Comparison of ENCODE assay signal across 1 cellular context in genomic region chr4:143184503-143185252, GRCh38.
TF ChIP-seq lines count a peak whose summit lies in the region.

A gene with protein sequence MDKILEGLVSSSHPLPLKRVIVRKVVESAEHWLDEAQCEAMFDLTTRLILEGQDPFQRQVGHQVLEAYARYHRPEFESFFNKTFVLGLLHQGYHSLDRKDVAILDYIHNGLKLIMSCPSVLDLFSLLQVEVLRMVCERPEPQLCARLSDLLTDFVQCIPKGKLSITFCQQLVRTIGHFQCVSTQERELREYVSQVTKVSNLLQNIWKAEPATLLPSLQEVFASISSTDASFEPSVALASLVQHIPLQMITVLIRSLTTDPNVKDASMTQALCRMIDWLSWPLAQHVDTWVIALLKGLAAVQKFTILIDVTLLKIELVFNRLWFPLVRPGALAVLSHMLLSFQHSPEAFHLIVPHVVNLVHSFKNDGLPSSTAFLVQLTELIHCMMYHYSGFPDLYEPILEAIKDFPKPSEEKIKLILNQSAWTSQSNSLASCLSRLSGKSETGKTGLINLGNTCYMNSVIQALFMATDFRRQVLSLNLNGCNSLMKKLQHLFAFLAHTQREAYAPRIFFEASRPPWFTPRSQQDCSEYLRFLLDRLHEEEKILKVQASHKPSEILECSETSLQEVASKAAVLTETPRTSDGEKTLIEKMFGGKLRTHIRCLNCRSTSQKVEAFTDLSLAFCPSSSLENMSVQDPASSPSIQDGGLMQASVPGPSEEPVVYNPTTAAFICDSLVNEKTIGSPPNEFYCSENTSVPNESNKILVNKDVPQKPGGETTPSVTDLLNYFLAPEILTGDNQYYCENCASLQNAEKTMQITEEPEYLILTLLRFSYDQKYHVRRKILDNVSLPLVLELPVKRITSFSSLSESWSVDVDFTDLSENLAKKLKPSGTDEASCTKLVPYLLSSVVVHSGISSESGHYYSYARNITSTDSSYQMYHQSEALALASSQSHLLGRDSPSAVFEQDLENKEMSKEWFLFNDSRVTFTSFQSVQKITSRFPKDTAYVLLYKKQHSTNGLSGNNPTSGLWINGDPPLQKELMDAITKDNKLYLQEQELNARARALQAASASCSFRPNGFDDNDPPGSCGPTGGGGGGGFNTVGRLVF (plus strand): TSS chr4:143184917. CDS start chr4:143185451, 534 bp downstream.

TF ChIP-seq in HEK293, 187 proteins besides CTCF, POLR2A, EP300 and RAD21 (continued from another document and continues in another):
- TF ChIP-seq PRDM2 (tag by site-specific recombination; IDR thresholded peaks at IDR 0.05; ENCODE audit: borderline replicate concordance), result no peak
- TF ChIP-seq, protein P1, sequence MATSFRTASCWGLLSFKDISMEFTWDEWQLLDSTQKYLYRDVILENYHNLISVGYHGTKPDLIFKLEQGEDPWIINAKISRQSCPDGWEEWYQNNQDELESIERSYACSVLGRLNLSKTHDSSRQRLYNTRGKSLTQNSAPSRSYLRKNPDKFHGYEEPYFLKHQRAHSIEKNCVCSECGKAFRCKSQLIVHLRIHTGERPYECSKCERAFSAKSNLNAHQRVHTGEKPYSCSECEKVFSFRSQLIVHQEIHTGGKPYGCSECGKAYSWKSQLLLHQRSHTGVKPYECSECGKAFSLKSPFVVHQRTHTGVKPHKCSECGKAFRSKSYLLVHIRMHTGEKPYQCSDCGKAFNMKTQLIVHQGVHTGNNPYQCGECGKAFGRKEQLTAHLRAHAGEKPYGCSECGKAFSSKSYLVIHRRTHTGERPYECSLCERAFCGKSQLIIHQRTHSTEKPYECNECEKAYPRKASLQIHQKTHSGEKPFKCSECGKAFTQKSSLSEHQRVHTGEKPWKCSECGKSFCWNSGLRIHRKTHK (tag by site-specific recombination; IDR thresholded peaks at IDR 0.05), result no peak
- TF ChIP-seq, protein P2, sequence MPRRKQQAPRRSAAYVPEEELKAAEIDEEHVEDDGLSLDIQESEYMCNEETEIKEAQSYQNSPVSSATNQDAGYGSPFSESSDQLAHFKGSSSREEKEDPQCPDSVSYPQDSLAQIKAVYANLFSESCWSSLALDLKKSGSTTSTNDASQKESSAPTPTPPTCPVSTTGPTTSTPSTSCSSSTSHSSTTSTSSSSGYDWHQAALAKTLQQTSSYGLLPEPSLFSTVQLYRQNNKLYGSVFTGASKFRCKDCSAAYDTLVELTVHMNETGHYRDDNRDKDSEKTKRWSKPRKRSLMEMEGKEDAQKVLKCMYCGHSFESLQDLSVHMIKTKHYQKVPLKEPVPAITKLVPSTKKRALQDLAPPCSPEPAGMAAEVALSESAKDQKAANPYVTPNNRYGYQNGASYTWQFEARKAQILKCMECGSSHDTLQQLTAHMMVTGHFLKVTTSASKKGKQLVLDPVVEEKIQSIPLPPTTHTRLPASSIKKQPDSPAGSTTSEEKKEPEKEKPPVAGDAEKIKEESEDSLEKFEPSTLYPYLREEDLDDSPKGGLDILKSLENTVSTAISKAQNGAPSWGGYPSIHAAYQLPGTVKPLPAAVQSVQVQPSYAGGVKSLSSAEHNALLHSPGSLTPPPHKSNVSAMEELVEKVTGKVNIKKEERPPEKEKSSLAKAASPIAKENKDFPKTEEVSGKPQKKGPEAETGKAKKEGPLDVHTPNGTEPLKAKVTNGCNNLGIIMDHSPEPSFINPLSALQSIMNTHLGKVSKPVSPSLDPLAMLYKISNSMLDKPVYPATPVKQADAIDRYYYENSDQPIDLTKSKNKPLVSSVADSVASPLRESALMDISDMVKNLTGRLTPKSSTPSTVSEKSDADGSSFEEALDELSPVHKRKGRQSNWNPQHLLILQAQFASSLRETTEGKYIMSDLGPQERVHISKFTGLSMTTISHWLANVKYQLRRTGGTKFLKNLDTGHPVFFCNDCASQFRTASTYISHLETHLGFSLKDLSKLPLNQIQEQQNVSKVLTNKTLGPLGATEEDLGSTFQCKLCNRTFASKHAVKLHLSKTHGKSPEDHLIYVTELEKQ (tag by site-specific recombination; IDR thresholded peaks at IDR 0.05; ENCODE audit: borderline replicate concordance), result peak; percentile 17; the same call in 1 of the 2 replicates
- TF ChIP-seq ZNF174 (tag by site-specific recombination; IDR thresholded peaks at IDR 0.05), result no peak
- TF ChIP-seq ZNF121 (tag by site-specific recombination; IDR thresholded peaks at IDR 0.05), result no peak
- no peak; the same call in 1 of the 2 replicates for TF ChIP-seq ZNF600 (tag by site-specific recombination; IDR thresholded peaks at IDR 0.05)
- TF ChIP-seq ZFP69B (tag by site-specific recombination; IDR thresholded peaks at IDR 0.05), result no peak
- peak; percentile 64; the same call in 1 of the 2 replicates for TF ChIP-seq ZFP37 (tag by site-specific recombination; IDR thresholded peaks at IDR 0.05)
- TF ChIP-seq ZNF223 (tag by site-specific recombination; IDR thresholded peaks at IDR 0.05), result no peak
- TF ChIP-seq, protein P3, sequence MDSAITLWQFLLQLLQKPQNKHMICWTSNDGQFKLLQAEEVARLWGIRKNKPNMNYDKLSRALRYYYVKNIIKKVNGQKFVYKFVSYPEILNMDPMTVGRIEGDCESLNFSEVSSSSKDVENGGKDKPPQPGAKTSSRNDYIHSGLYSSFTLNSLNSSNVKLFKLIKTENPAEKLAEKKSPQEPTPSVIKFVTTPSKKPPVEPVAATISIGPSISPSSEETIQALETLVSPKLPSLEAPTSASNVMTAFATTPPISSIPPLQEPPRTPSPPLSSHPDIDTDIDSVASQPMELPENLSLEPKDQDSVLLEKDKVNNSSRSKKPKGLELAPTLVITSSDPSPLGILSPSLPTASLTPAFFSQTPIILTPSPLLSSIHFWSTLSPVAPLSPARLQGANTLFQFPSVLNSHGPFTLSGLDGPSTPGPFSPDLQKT (IDR thresholded peaks at IDR 0.05; ENCODE audit: borderline replicate concordance, low read depth, low read length), result no peak
- no peak for TF ChIP-seq PRDM4 (tag by site-specific recombination; IDR thresholded peaks at IDR 0.05)
- no peak for TF ChIP-seq KLF10 (tag by site-specific recombination; IDR thresholded peaks at IDR 0.05)
- TF ChIP-seq ZNF747 (tag by site-specific recombination; IDR thresholded peaks at IDR 0.05), result no peak
- TF ChIP-seq ZNF248 (tag by site-specific recombination; IDR thresholded peaks at IDR 0.05), result no peak
- TF ChIP-seq ZXDB (tag by site-specific recombination; IDR thresholded peaks at IDR 0.05), result peak; percentile 34; the same call in 1 of the 2 replicates
- no peak for TF ChIP-seq ZNF473 (tag by site-specific recombination; IDR thresholded peaks at IDR 0.05)
- no peak for TF ChIP-seq ZSCAN16 (tag by site-specific recombination; IDR thresholded peaks at IDR 0.05)
- no peak for TF ChIP-seq ZNF324 (tag by site-specific recombination; IDR thresholded peaks at IDR 0.05)
- no peak for TF ChIP-seq ZNF560 (tag by site-specific recombination; IDR thresholded peaks at IDR 0.05; ENCODE audit: borderline replicate concordance)
- TF ChIP-seq, protein P4, sequence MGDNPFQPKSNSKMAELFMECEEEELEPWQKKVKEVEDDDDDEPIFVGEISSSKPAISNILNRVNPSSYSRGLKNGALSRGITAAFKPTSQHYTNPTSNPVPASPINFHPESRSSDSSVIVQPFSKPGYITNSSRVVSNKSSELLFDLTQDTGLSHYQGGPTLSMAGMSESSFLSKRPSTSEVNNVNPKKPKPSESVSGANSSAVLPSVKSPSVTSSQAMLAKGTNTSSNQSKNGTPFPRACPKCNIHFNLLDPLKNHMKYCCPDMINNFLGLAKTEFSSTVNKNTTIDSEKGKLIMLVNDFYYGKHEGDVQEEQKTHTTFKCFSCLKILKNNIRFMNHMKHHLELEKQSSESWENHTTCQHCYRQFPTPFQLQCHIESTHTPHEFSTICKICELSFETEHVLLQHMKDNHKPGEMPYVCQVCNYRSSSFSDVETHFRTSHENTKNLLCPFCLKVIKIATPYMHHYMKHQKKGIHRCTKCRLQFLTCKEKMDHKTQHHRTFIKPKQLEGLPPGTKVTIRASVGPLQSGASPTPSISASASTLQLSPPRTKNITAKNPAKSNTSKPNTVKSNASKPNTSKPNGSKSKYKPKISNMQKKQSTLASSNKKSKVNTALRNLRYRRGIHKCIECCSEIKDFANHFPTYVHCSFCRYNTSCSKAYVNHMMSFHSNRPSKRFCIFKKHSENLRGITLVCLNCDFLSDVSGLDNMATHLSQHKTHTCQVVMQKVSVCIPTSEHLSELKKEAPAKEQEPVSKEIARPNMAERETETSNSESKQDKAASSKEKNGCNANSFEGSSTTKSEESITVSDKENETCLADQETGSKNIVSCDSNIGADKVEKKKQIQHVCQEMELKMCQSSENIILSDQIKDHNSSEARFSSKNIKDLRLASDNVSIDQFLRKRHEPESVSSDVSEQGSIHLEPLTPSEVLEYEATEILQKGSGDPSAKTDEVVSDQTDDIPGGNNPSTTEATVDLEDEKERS (tag by site-specific recombination; IDR thresholded peaks at IDR 0.05), result no peak
- TF ChIP-seq, protein P5, sequence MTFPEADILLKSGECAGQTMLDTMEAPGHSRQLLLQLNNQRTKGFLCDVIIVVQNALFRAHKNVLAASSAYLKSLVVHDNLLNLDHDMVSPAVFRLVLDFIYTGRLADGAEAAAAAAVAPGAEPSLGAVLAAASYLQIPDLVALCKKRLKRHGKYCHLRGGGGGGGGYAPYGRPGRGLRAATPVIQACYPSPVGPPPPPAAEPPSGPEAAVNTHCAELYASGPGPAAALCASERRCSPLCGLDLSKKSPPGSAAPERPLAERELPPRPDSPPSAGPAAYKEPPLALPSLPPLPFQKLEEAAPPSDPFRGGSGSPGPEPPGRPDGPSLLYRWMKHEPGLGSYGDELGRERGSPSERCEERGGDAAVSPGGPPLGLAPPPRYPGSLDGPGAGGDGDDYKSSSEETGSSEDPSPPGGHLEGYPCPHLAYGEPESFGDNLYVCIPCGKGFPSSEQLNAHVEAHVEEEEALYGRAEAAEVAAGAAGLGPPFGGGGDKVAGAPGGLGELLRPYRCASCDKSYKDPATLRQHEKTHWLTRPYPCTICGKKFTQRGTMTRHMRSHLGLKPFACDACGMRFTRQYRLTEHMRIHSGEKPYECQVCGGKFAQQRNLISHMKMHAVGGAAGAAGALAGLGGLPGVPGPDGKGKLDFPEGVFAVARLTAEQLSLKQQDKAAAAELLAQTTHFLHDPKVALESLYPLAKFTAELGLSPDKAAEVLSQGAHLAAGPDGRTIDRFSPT (tag by site-specific recombination; IDR thresholded peaks at IDR 0.05), result no peak
- TF ChIP-seq ZNF521 (tag by site-specific recombination; IDR thresholded peaks at IDR 0.05), result no peak
- TF ChIP-seq INSM2 (tag by site-specific recombination; IDR thresholded peaks at IDR 0.05), result 0 out of 2 replicates have a peak, but pooled peaks have one; percentile 7
- no peak for TF ChIP-seq ZNF623 (tag by site-specific recombination; IDR thresholded peaks at IDR 0.05)
